Comparison of ENCODE assay signal across 8 cellular contexts in the genomic region with DNA sequence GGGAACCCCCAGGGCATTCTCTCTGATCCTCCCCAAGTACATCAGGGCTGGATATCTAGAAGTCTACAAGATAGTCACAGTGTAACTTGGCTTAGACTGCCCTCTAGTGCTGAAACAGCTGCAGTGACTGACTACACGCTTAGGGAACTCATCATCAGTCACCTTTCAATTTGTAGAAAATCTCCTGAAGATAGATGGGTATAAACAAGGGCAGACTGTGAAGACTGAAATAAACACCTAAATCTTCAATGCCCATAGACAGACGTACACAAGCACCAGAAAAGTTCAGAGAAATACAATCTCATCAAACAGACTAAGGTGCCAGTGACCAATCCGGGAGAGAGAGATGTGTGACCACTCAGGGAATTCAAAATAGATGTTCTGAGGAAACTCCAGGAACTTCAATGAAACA. TPM values are rescaled to one million over a fixed set of nuclear protein-coding genes. Genes with fewer than 3 reads are reported as not detected.
DNase-seq lines count a peak whose midpoint lies in the region; ATAC-seq and TF ChIP-seq lines count a peak whose summit lies in the region.

No MANE protein-coding gene starts in this region.

- intact Hi-C loops in left ventricle myocardium inferior (cut with micrococcal nuclease) = loop anchor here (5.0 to 10.0 kb wide), 2 partner anchors 87 to 296 kb away; no protein-coding TSS in a partner anchor

- H3K36me3 ChIP-seq in RWPE2 (ENCODE audit: low read depth) (no peaks in the 10 kb centered on the region), left ventricle myocardium inferior (peaks cover 11% of the 10 kb centered on the region)

- H3K27ac ChIP-seq in RWPE2 (ENCODE audit: poor library complexity, severe bottlenecking) (no peak overlapping the region), left ventricle myocardium inferior (replicated peaks) (no peak overlapping the region)

- ATAC-seq in GM19463 (IDR thresholded peaks at IDR 0.05; ENCODE audit: unreplicated experiment) = peak; percentile 73
- ATAC-seq in RWPE2 (ENCODE audit: low read depth) = peak; percentile 72

- H3K9me3 ChIP-seq in RWPE2 (ENCODE audit: severe bottlenecking) (no peaks in the 10 kb centered on the region), left ventricle myocardium inferior (replicated peaks) (peaks cover 8% of the 10 kb centered on the region)

- no peak overlapping the region for H3K4me3 ChIP-seq in RWPE2 (ENCODE audit: severe bottlenecking)
- H3K4me3 ChIP-seq in left ventricle myocardium inferior = no peak overlapping the region
- H3K4me3 ChIP-seq in skeletal muscle cell (ENCODE audit: low read depth, low read length) = no peak overlapping the region

- TF ChIP-seq CTCF in RWPE2 (IDR thresholded peaks at IDR 0.05; ENCODE audit: poor library complexity, severe bottlenecking) (peak; percentile 66), left ventricle myocardium inferior (IDR thresholded peaks at IDR 0.05; ENCODE audit: borderline replicate concordance) (peak; percentile 93)

- TF ChIP-seq RAD21 in Ishikawa (IDR thresholded peaks at IDR 0.05; ENCODE audit: low read depth) = peak; percentile 77

- DNase-seq in D341Med (ENCODE audit: low spot score) (peak; percentile 82), RWPE2 (ENCODE audit: low spot score) (no peak), left ventricle myocardium inferior (no peak), skeletal muscle cell (ENCODE audit: low read depth) (peak; percentile 13), UCSD-AML1 (lab: John Stamatoyannopoulos, UW; ENCODE audit: unreplicated experiment) (no peak)
- DNase-seq in activated naive CD8-positive, alpha-beta T cell treated with anti-CD3 and anti-CD28 coated beads, Interleukin-2, amount 50 U/mL, for 16 hours (ENCODE audit: low read depth, low spot score) = peak; percentile 13

- H3K27me3 ChIP-seq in RWPE2 (ENCODE audit: insufficient read depth, poor library complexity, severe bottlenecking) = no peaks in the 10 kb centered on the region
- no peaks in the 10 kb centered on the region for H3K27me3 ChIP-seq in left ventricle myocardium inferior (ENCODE audit: low read depth)

- no peak for TF ChIP-seq EP300 in Ishikawa (IDR thresholded peaks at IDR 0.05; ENCODE audit: borderline replicate concordance)

- no peaks in the 10 kb centered on the region for H3K4me1 ChIP-seq in RWPE2 (ENCODE audit: insufficient read depth, poor library complexity, severe bottlenecking)
- H3K4me1 ChIP-seq in left ventricle myocardium inferior = peaks cover 39% of the 10 kb centered on the region

TF ChIP-seq in Ishikawa, 13 proteins besides CTCF, POLR2A, EP300 and RAD21:
- TF ChIP-seq, protein P1, sequence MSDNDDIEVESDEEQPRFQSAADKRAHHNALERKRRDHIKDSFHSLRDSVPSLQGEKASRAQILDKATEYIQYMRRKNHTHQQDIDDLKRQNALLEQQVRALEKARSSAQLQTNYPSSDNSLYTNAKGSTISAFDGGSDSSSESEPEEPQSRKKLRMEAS (IDR thresholded peaks at IDR 0.05) = no peak
- no peak for TF ChIP-seq REST (IDR thresholded peaks at IDR 0.05; ENCODE audit: low read depth)
- no peak for TF ChIP-seq YY1 (IDR thresholded peaks at IDR 0.05; ENCODE audit: low read depth)
- TF ChIP-seq NFIC (IDR thresholded peaks at IDR 0.05) = no peak
- TF ChIP-seq, protein P2, sequence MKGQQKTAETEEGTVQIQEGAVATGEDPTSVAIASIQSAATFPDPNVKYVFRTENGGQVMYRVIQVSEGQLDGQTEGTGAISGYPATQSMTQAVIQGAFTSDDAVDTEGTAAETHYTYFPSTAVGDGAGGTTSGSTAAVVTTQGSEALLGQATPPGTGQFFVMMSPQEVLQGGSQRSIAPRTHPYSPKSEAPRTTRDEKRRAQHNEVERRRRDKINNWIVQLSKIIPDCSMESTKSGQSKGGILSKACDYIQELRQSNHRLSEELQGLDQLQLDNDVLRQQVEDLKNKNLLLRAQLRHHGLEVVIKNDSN (IDR thresholded peaks at IDR 0.05) = no peak
- TF ChIP-seq CREB1 (IDR thresholded peaks at IDR 0.05; ENCODE audit: low read depth) = no peak
- no peak for TF ChIP-seq TEAD4 (IDR thresholded peaks at IDR 0.05)
- no peak for TF ChIP-seq CEBPB (IDR thresholded peaks at IDR 0.05)
- TF ChIP-seq TAF1 (IDR thresholded peaks at IDR 0.05; ENCODE audit: low read depth) = no peak
- no peak for TF ChIP-seq EGR1 (IDR thresholded peaks at IDR 0.05)
- no peak for TF ChIP-seq ZBTB7A (IDR thresholded peaks at IDR 0.05; ENCODE audit: low read depth)
- no peak for TF ChIP-seq TCF12 (IDR thresholded peaks at IDR 0.05; ENCODE audit: low read depth)
- TF ChIP-seq FOXM1 (IDR thresholded peaks at IDR 0.05; ENCODE audit: borderline replicate concordance, low read depth) = no peak

RNA-seq across cellular contexts. Expression of gene PACC1, which starts 46.6 kb away (rescaled TPM):
- 2.6 TPM for total RNA-seq in left ventricle myocardium inferior

Comparison
In these comparisons a context has a peak if more than half of its experiments do, and no peak if none do; other contexts are left out.
1. DNase-seq: peak in D341Med (single experiment), activated naive CD8-positive, alpha-beta T cell treated with anti-CD3 and anti-CD28 coated beads, Interleukin-2, amount 50 U/mL, for 16 hours (single experiment) and skeletal muscle cell (single experiment); none in RWPE2 (single experiment), left ventricle myocardium inferior (single experiment) and UCSD-AML1 (single experiment).